ENCODE assay signal across 16 cellular contexts in genomic region chr20:10157539-10157938, GRCh38.
DNase-seq lines count a peak whose midpoint lies in the region; ATAC-seq and TF ChIP-seq lines count a peak whose summit lies in the region.
"Had no signal": no experiment of that assay in that cellular context is flagged by ENCODE, and none has a peak within 500 bp of the region (broad histone marks: within the 10 kb centered on the region; RNA-seq: fewer than 3 reads in every experiment).

No MANE protein-coding gene starts in this region.

- DNase-seq in G401 (ENCODE audit: low spot score) = peak; percentile 84
- peak; percentile 83 for DNase-seq in NCI-H1417 treated with DMSO at 0.1 percent for 48 hours (lab: John Stamatoyannopoulos, UW)
- peak; percentile 90 for DNase-seq in NCI-H69 (lab: John Stamatoyannopoulos, UW)
- DNase-seq in cerebellar cortex (ENCODE audit: low spot score) = peak; percentile 83
- DNase-seq in body of pancreas = no peak
- DNase-seq in activated CD8-positive, alpha-beta T cell treated with anti-CD3 and anti-CD28 coated beads for 36 hours = no peak
- DNase-seq in NCI-H2029 (lab: John Stamatoyannopoulos, UW) = no peak
- DNase-seq in HFFc6 = no peak
- DNase-seq: Caco-2; CD8-positive, alpha-beta memory T cell; GDM1; GM23248; HCEC 1CT had no signal

- intact Hi-C loops in body of pancreas (cut with DNase I) = no loop called here
- intact Hi-C loops in activated CD8-positive, alpha-beta T cell treated with anti-CD3 and anti-CD28 coated beads for 36 hours (cut with micrococcal nuclease) = no loop called here

- in situ Hi-C loops in G401 (cut with HindIII; ENCODE audit: low sequenced_read_pairs) = no loop called here

- TF ChIP-seq CTCF in body of pancreas (IDR thresholded peaks at IDR 0.05) = no peak
- no peak for TF ChIP-seq CTCF in activated CD8-positive, alpha-beta T cell treated with anti-CD3 and anti-CD28 coated beads for 36 hours (IDR thresholded peaks at IDR 0.05)
- no peak for TF ChIP-seq CTCF in HFFc6 (IDR thresholded peaks at IDR 0.05)

- H3K36me3 Mint-ChIP-seq in activated CD8-positive, alpha-beta T cell treated with anti-CD3 and anti-CD28 coated beads for 36 hours (ENCODE audit: low read depth) = no peaks in the 10 kb centered on the region
- H3K36me3 Mint-ChIP-seq in HFFc6 (ENCODE audit: low read depth) = no peaks in the 10 kb centered on the region
- H3K36me3 Mint-ChIP-seq: CD8-positive, alpha-beta memory T cell had no signal

- no peaks in the 10 kb centered on the region for H3K9me3 ChIP-seq in body of pancreas
- H3K9me3 ChIP-seq: Caco-2 had no signal

- no peaks in the 10 kb centered on the region for H3K36me3 ChIP-seq in body of pancreas (replicated peaks in 1 of 2; ENCODE audit: insufficient read depth in 1 of 2, low read depth in 2 of 2)
- H3K36me3 ChIP-seq: BLaER1 treated with 17β-estradiol and CSF1 and Interleukin-3, amounts not matched to agents 10 nM and 100 nM had no signal

- TF ChIP-seq POLR2A in body of pancreas (IDR thresholded peaks at IDR 0.05) = no peak

- CTCF ChIA-PET in activated CD8-positive, alpha-beta T cell treated with anti-CD3 and anti-CD28 coated beads for 36 hours (lab: Charles Lee) = no interaction called here

- POLR2A ChIA-PET in activated CD8-positive, alpha-beta T cell treated with anti-CD3 and anti-CD28 coated beads for 36 hours (lab: Charles Lee) = no interaction called here

- no peak overlapping the region for H3K27ac Mint-ChIP-seq in activated CD8-positive, alpha-beta T cell treated with anti-CD3 and anti-CD28 coated beads for 36 hours
- H3K27ac Mint-ChIP-seq in HFFc6 = no peak overlapping the region
- H3K27ac Mint-ChIP-seq: B cell; CD8-positive, alpha-beta memory T cell had no signal

- no peaks in the 10 kb centered on the region for H3K27me3 ChIP-seq in body of pancreas
- H3K27me3 ChIP-seq: BLaER1 treated with 17β-estradiol and CSF1 and Interleukin-3, amounts not matched to agents 10 nM and 100 nM had no signal

- H3K4me3 Mint-ChIP-seq in activated CD8-positive, alpha-beta T cell treated with anti-CD3 and anti-CD28 coated beads for 36 hours = no peak overlapping the region
- H3K4me3 Mint-ChIP-seq in HFFc6 = no peak overlapping the region
- H3K4me3 Mint-ChIP-seq: B cell; CD8-positive, alpha-beta memory T cell had no signal

- peaks cover 2% of the 10 kb centered on the region for H3K9me3 Mint-ChIP-seq in activated CD8-positive, alpha-beta T cell treated with anti-CD3 and anti-CD28 coated beads for 36 hours
- H3K9me3 Mint-ChIP-seq in HFFc6 = peaks cover 6% of the 10 kb centered on the region

- H3K27me3 Mint-ChIP-seq in activated CD8-positive, alpha-beta T cell treated with anti-CD3 and anti-CD28 coated beads for 36 hours = peaks cover 2% of the 10 kb centered on the region
- H3K27me3 Mint-ChIP-seq in HFFc6 (ENCODE audit: insufficient read depth) = no peaks in the 10 kb centered on the region; the same call in 1 of the 2 replicates
- H3K27me3 Mint-ChIP-seq: B cell had no signal

- H3K4me3 ChIP-seq in body of pancreas = no peak overlapping the region
- H3K4me3 ChIP-seq: BLaER1 treated with 17β-estradiol and CSF1 and Interleukin-3, amounts not matched to agents 10 nM and 100 nM; GM23248 had no signal

- no peak overlapping the region for H3K27ac ChIP-seq in body of pancreas
- H3K27ac ChIP-seq: BLaER1 treated with 17β-estradiol and CSF1 and Interleukin-3, amounts not matched to agents 10 nM and 100 nM; GM23248; HL-60 had no signal

- H3K4me1 Mint-ChIP-seq in activated CD8-positive, alpha-beta T cell treated with anti-CD3 and anti-CD28 coated beads for 36 hours (ENCODE audit: low read depth) = no peaks in the 10 kb centered on the region
- no peaks in the 10 kb centered on the region for H3K4me1 Mint-ChIP-seq in HFFc6 (ENCODE audit: low read depth)
- H3K4me1 Mint-ChIP-seq: B cell; CD8-positive, alpha-beta memory T cell had no signal

- ATAC-seq in body of pancreas = no peak
- ATAC-seq in activated CD8-positive, alpha-beta T cell treated with anti-CD3 and anti-CD28 coated beads for 36 hours = no peak

- 14 to 35% methylated on average over 1 of the region's 1 CpG for WGBS in body of pancreas, 2 donors

- H3K4me1 ChIP-seq in body of pancreas = no peaks in the 10 kb centered on the region
- H3K4me1 ChIP-seq: BLaER1 treated with 17β-estradiol and CSF1 and Interleukin-3, amounts not matched to agents 10 nM and 100 nM; Caco-2 had no signal

Comparison
In these comparisons a context has a peak if more than half of its experiments do, and no peak if none do; other contexts are left out.
1. DNase-seq: peak in G401 (single experiment), NCI-H1417 treated with DMSO at 0.1 percent for 48 hours (single experiment), NCI-H69 (single experiment) and cerebellar cortex (single experiment); none in body of pancreas (0 of 4), activated CD8-positive, alpha-beta T cell treated with anti-CD3 and anti-CD28 coated beads for 36 hours (single experiment), NCI-H2029 (single experiment) and HFFc6 (single experiment).